In genomic region chr11:73218106-73218829, GRCh38 we compare ENCODE assay signal across 2 cellular contexts.
TF ChIP-seq lines count a peak whose summit lies in the region.

P2RY2 (plus strand) TSS chr11:73218281; CDS start chr11:73234160, 15,879 bp downstream.

TF ChIP-seq in HEK293, 187 proteins besides CTCF, POLR2A, EP300 and RAD21 (continued from another document and continues in another):
- TF ChIP-seq REST (tag by site-specific recombination; IDR thresholded peaks at IDR 0.05) = no peak
- no peak for TF ChIP-seq ZNF623 (tag by site-specific recombination; IDR thresholded peaks at IDR 0.05)
- no peak for TF ChIP-seq ZNF16 (tag by site-specific recombination; IDR thresholded peaks at IDR 0.05; ENCODE audit: low read depth)
- no peak for TF ChIP-seq ZNF48 (tag by site-specific recombination; IDR thresholded peaks at IDR 0.05)
- TF ChIP-seq TSHZ1 (tag by site-specific recombination; IDR thresholded peaks at IDR 0.05; ENCODE audit: borderline replicate concordance) = no peak
- no peak for TF ChIP-seq ZNF274 (IDR thresholded peaks at IDR 0.05; ENCODE audit: low read length)
- TF ChIP-seq ZNF274 (tag by site-specific recombination; IDR thresholded peaks at IDR 0.05; ENCODE audit: borderline replicate concordance) = no peak
- TF ChIP-seq ZNF324 (tag by site-specific recombination; IDR thresholded peaks at IDR 0.05) = no peak
- no peak for TF ChIP-seq ZNF513 (tag by site-specific recombination; IDR thresholded peaks at IDR 0.05)
- no peak for TF ChIP-seq ZNF280D (tag by site-specific recombination; IDR thresholded peaks at IDR 0.05)

TF ChIP-seq in HepG2, 621 proteins besides CTCF, POLR2A, EP300 and RAD21 (continued from another document and continues in another):
- TF ChIP-seq ZBTB4 (CRISPR knock-in tag; IDR thresholded peaks at IDR 0.05; ENCODE audit: borderline replicate concordance) = no peak
- no peak for TF ChIP-seq ZNF354B (CRISPR knock-in tag; IDR thresholded peaks at IDR 0.05)
- TF ChIP-seq ZNF891 (CRISPR knock-in tag; IDR thresholded peaks at IDR 0.05) = 0 out of 2 replicates have a peak, but pooled peaks have one; percentile 55
- TF ChIP-seq CBFB (CRISPR knock-in tag; IDR thresholded peaks at IDR 0.05) = peak; percentile 18; the same call in 1 of the 2 replicates
- no peak for TF ChIP-seq CCDC6 (CRISPR knock-in tag; IDR thresholded peaks at IDR 0.05)
- TF ChIP-seq PAF1 (CRISPR knock-in tag; IDR thresholded peaks at IDR 0.05) = no peak
- TF ChIP-seq ZNF740 (CRISPR knock-in tag; IDR thresholded peaks at IDR 0.05) = no peak
- TF ChIP-seq ZNF839 (CRISPR knock-in tag; IDR thresholded peaks at IDR 0.05; ENCODE audit: borderline replicate concordance) = no peak
- peak; percentile 55; the same call in 1 of the 2 replicates for TF ChIP-seq ZBTB2 (CRISPR knock-in tag; IDR thresholded peaks at IDR 0.05; ENCODE audit: low read depth)
- TF ChIP-seq ONECUT2 (CRISPR knock-in tag; IDR thresholded peaks at IDR 0.05) = no peak
- no peak for TF ChIP-seq DMTF1 (CRISPR knock-in tag; IDR thresholded peaks at IDR 0.05)
- peak; percentile 86 for TF ChIP-seq ZFX (CRISPR knock-in tag; IDR thresholded peaks at IDR 0.05; ENCODE audit: low read depth)
- no peak for TF ChIP-seq RBM22 (optimal IDR thresholded peaks at IDR 0.05; ENCODE audit: low read length)
- 0 out of 2 replicates have a peak, but pooled peaks have one; percentile 18 for TF ChIP-seq NCOA2 (CRISPR knock-in tag; IDR thresholded peaks at IDR 0.05)
- 0 out of 2 replicates have a peak, but pooled peaks have one; percentile 42 for TF ChIP-seq ZNF263 (CRISPR knock-in tag; IDR thresholded peaks at IDR 0.05)
- TF ChIP-seq ZNF773 (CRISPR knock-in tag; IDR thresholded peaks at IDR 0.05; ENCODE audit: borderline replicate concordance) = 0 out of 2 replicates have a peak, but pooled peaks have one; percentile 40
- TF ChIP-seq HDAC1 (CRISPR knock-in tag; IDR thresholded peaks at IDR 0.05) = peak; percentile 85
- TF ChIP-seq HIC2 (CRISPR knock-in tag; IDR thresholded peaks at IDR 0.05; ENCODE audit: low read depth) = peak; percentile 78; the same call in 1 of the 2 replicates
- peak; percentile 70; the same call in 1 of the 2 replicates for TF ChIP-seq TFDP1 (CRISPR knock-in tag; IDR thresholded peaks at IDR 0.05; ENCODE audit: borderline replicate concordance)
- TF ChIP-seq DRAP1 (CRISPR knock-in tag; IDR thresholded peaks at IDR 0.05) = peak; percentile 17; the same call in 1 of the 2 replicates
- 0 out of 2 replicates have a peak, but pooled peaks have one; percentile 41 for TF ChIP-seq POGK (CRISPR knock-in tag; conservative IDR thresholded peaks at IDR 0.05)
- no peak for TF ChIP-seq AFF4 (CRISPR knock-in tag; IDR thresholded peaks at IDR 0.05)
- no peak for TF ChIP-seq NFRKB (IDR thresholded peaks at IDR 0.05)
- TF ChIP-seq MAF1 (CRISPR knock-in tag; IDR thresholded peaks at IDR 0.05; ENCODE audit: borderline replicate concordance) = 0 out of 2 replicates have a peak, but pooled peaks have one; percentile 16
- peak; percentile 21; the same call in 1 of the 2 replicates for TF ChIP-seq DMAP1 (CRISPR knock-in tag; IDR thresholded peaks at IDR 0.05)
- TF ChIP-seq IKZF5 (CRISPR knock-in tag; IDR thresholded peaks at IDR 0.05) = no peak
- no peak; the same call in 1 of the 2 replicates for TF ChIP-seq SAFB2 (CRISPR knock-in tag; IDR thresholded peaks at IDR 0.05; ENCODE audit: borderline replicate concordance, low read depth)
- no peak for TF ChIP-seq ATF7 (IDR thresholded peaks at IDR 0.05)
- TF ChIP-seq ATF7 (CRISPR knock-in tag; IDR thresholded peaks at IDR 0.05) = no peak
- TF ChIP-seq HINFP (CRISPR knock-in tag; IDR thresholded peaks at IDR 0.05; ENCODE audit: low read depth) = 0 out of 2 replicates have a peak, but pooled peaks have one; percentile 26
- TF ChIP-seq ZNF550 (CRISPR knock-in tag; IDR thresholded peaks at IDR 0.05; ENCODE audit: borderline replicate concordance) = 0 out of 2 replicates have a peak, but pooled peaks have one; percentile 19
